16 cellular contexts compared by ENCODE assay signal in the genomic region with DNA sequence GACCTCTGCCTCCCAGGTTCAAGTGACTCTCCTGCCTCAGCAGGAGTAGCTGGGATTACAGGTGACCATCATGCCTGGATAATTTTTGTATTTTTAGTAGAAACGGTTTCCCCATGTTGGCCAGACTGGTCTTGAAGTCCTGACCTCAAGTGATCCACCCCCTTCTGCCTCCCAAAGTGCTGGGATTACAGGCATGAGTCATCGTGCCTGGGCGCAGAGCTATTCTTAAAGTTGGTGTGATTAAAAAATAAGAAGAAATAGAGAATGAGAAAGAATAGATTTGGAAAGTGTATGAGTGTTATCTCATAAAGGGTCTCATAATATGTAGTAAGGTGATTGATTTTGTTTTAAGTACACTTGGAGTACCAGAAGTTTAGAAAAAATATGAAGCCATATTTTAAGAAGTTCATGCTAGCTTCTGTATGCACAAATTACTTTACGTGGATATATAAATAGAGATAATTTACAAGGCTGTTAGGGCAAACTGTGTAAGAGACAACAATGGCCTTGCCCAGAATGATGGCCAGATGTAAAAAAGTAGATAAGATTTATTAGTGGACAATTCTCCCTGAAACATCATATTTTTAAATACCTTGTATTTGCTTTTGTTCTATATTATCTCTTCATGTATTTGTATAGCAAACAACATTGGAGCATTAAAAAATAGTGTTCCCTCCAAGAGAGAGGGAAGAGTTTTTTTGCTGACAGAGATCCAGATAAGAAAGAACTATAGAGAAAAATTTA.
"Had no signal": no experiment of that assay in that cellular context is flagged by ENCODE, and none has a peak within 500 bp of the region (broad histone marks: within the 10 kb centered on the region; RNA-seq: fewer than 3 reads in every experiment).

No MANE protein-coding gene starts in this region.

- H3K27ac ChIP-seq: coronary artery, heart left ventricle, sigmoid colon, skin epidermis, stomach had no signal

- H3K27me3 ChIP-seq: heart left ventricle, sigmoid colon, stomach had no signal

- H3K4me3 ChIP-seq: coronary artery, heart left ventricle, sigmoid colon, skin epidermis, stomach had no signal

- ATAC-seq: esophagus mucosa; heart left ventricle; left colon; naive thymus-derived CD8-positive, alpha-beta T cell had no signal

- DNase-seq: effector CD4-positive, alpha-beta T cell; heart left ventricle; hippocampal formation; left colon; naive thymus-derived CD8-positive, alpha-beta T cell; posterior cingulate gyrus; sigmoid colon; stimulated activated CD4-positive, alpha-beta T cell treated with anti-CD3 and anti-CD28 coated beads, Interleukin-2, amount 100 ng/mL, for 24 hours; stimulated activated CD4-positive, alpha-beta T cell treated with anti-CD3 and anti-CD28 coated beads, Interleukin-4, amount 100 ng/mL, for 4 hours; stimulated activated naive CD4-positive, alpha-beta T cell; stomach; substantia nigra; trophoblast cell had no signal

- H3K36me3 ChIP-seq: heart left ventricle, sigmoid colon, stomach had no signal

- H3K4me1 ChIP-seq: heart left ventricle, sigmoid colon, stomach had no signal

- H3K9me3 ChIP-seq: sigmoid colon had no signal
